ENCODE assay signal across 20 cellular contexts in the genomic region with DNA sequence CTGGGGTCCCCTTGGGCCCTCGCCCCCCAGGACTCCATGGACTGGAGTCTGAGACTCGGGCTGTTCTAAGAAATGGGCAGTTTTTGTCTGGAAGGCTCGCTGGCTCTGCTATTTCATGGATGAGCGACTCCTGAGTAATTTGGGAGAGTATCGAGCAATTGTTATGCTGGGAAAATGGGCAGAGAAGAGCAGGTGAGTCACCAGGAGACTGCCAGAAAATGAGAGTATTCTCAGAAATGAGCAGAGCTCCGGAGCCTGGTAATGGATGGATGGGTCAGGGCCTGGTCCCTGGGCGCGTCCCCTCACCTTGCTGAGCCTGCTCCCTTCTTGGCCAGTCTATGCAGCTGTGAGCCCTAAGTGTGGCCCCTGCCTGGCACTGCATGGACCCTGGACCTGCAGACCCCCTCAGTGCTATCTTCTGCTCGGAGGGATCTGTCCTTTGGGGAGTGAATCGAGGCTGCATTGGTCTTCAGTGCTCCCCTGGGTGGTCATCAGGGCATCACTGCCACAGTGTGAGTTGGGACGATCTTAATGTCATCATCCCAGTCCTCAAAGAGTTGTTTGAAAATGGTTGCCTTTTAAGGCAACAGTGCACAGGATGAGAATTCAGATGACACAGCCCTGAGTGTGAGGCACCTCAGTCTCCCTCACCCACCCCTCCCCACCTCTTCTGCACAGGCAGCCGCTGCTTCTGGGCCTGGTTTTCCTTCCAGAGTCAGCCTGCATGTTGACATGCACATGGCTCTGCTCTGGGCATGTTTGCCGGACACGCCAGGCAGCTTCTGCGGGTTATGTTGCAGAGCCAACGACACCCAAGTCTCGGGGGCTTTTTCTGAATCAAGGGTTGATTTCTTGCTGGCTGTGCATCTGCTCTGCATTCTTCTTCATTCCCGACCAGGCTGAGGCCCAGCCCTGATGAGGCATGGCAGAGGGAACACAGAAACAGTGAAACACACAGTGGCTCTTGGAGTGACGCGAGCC.
DNase-seq lines count a peak whose midpoint lies in the region; ATAC-seq and TF ChIP-seq lines count a peak whose summit lies in the region.
"Had no signal": no experiment of that assay in that cellular context is flagged by ENCODE, and none has a peak within 500 bp of the region (broad histone marks: within the 10 kb centered on the region; RNA-seq: fewer than 3 reads in every experiment).

No MANE protein-coding gene starts in this region.

- H3K27me3 ChIP-seq in RWPE2 (ENCODE audit: insufficient read depth, poor library complexity, severe bottlenecking), result peaks cover 13% of the 10 kb centered on the region
- H3K27me3 ChIP-seq in BE2C, result no peaks in the 10 kb centered on the region; the same call in 1 of the 2 replicates
- H3K27me3 ChIP-seq: hepatocyte had no signal

- no peak overlapping the region for H3K27ac ChIP-seq in RWPE2 (ENCODE audit: poor library complexity, severe bottlenecking)
- H3K27ac ChIP-seq: hepatocyte had no signal

- no peaks in the 10 kb centered on the region for H3K36me3 ChIP-seq in RWPE2 (ENCODE audit: low read depth)
- no peaks in the 10 kb centered on the region for H3K36me3 ChIP-seq in BE2C

- peak; percentile 72 for ATAC-seq in RWPE2 (ENCODE audit: low read depth)
- no peak for ATAC-seq in GM21576 (IDR thresholded peaks at IDR 0.05; ENCODE audit: unreplicated experiment)
- ATAC-seq: effector memory CD8-positive, alpha-beta T cell; GM12878; naive thymus-derived CD4-positive, alpha-beta T cell had no signal

- H3K9me3 ChIP-seq in RWPE2 (ENCODE audit: severe bottlenecking), result no peaks in the 10 kb centered on the region
- H3K9me3 ChIP-seq in BE2C, result no peaks in the 10 kb centered on the region

- no peak overlapping the region for H3K4me3 ChIP-seq in RWPE2 (ENCODE audit: severe bottlenecking)
- no peak overlapping the region for H3K4me3 ChIP-seq in BE2C (ENCODE audit: low read depth, low read length)
- H3K4me3 ChIP-seq: GM12878, hepatocyte had no signal

- no peak for TF ChIP-seq CTCF in RWPE2 (IDR thresholded peaks at IDR 0.05; ENCODE audit: poor library complexity, severe bottlenecking)
- TF ChIP-seq CTCF in BE2C (IDR thresholded peaks at IDR 0.05; ENCODE audit: low read depth, low read length), result no peak

- no peaks in the 10 kb centered on the region for H3K4me1 ChIP-seq in RWPE2 (ENCODE audit: insufficient read depth, poor library complexity, severe bottlenecking)
- no peaks in the 10 kb centered on the region for H3K4me1 ChIP-seq in BE2C

- DNase-seq in AG20443 (ENCODE audit: low spot score) (peak; percentile 61), HT1080 (ENCODE audit: low read depth) (peak; percentile 44), RWPE2 (ENCODE audit: low spot score) (no peak), kidney tubule cell (ENCODE audit: low spot score) (peak; percentile 85), BE2C (no peak), NCI-H1092 treated with DMSO at 0.1 percent for 48 hours (lab: John Stamatoyannopoulos, UW) (no peak), GM19238 (ENCODE audit: insufficient read length, low spot score) (no peak)
- DNase-seq: activated CD4-positive, alpha-beta T cell treated with anti-CD3 and anti-CD28 coated beads, Interleukin-2, amount 50 U/mL, for 4 hours; activated naive CD4-positive, alpha-beta T cell; AML-193; amygdala; COR-L47; effector memory CD8-positive, alpha-beta T cell; islet precursor cell; KBM-7; naive thymus-derived CD4-positive, alpha-beta T cell; NK-92 treated with Interleukin-12 subunit alpha and Interleukin-12 subunit beta, amount 100 ng/mL, for 24 hours had no signal

Comparison
In these comparisons a context has a peak if more than half of its experiments do, and no peak if none do; other contexts are left out.
1. DNase-seq: peak in AG20443 (single experiment), HT1080 (single experiment) and kidney tubule cell (single experiment); none in RWPE2 (single experiment), BE2C (single experiment), NCI-H1092 treated with DMSO at 0.1 percent for 48 hours (single experiment) and GM19238 (single experiment).